Comparison of ENCODE assay signal across 21 cellular contexts in the genomic region with DNA sequence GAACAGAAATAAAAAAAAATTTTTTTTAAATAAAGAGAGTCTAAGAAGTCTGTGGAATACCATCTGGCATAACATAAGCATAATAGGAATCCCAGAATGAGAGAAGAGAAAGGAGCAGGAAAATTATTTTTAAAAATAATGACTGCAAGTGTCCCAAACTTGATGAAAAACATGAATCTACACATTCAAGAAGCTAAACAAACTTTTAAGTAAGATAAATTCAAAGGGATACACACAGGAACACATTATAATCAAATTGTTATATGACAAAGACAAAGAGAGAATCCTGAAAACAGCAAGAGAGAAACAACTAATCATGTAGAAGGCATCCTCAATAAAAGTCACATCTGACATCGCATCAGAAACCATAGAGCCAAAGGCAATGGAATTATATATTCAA. TPM values are rescaled to one million over a fixed set of nuclear protein-coding genes. Genes with fewer than 3 reads are reported as not detected.
DNase-seq lines count a peak whose midpoint lies in the region; ATAC-seq and TF ChIP-seq lines count a peak whose summit lies in the region.
"Had no signal": no experiment of that assay in that cellular context is flagged by ENCODE, and none has a peak within 500 bp of the region (broad histone marks: within the 10 kb centered on the region; RNA-seq: fewer than 3 reads in every experiment).

No MANE protein-coding gene starts in this region.

- H3K4me3 Mint-ChIP-seq in WTC11 = no peak overlapping the region
- no peak overlapping the region for H3K4me3 Mint-ChIP-seq in activated T-helper 2 cell treated with anti-CD3 and anti-CD28 coated beads, Interferon-gamma antibody, Interleukin-2, Interleukin-4, amounts not matched to agents 10 μg/mL and 5 μg/mL and 100 μg/mL, durations not matched to agents 14 hours and 24 hours and 36 hours (ENCODE audit: low read depth)

- H3K9me3 ChIP-seq in HEK293 (ENCODE audit: control insufficient read depth, insufficient read depth, low read depth, low read length) (no peaks in the 10 kb centered on the region), PC-3 (ENCODE audit: low read length) (no peaks in the 10 kb centered on the region), tibial artery (no peaks in the 10 kb centered on the region)

- ATAC-seq in PC-3 (no peak), WTC11 (no peak), Right ventricle myocardium inferior (no peak)
- ATAC-seq: HepG2 had no signal

- H3K36me3 ChIP-seq in HEK293 (ENCODE audit: control insufficient read depth in 2 of 2, insufficient read depth in 1 of 2, low read length in 2 of 2) (no peaks in the 10 kb centered on the region), PC-3 (ENCODE audit: low read depth, low read length) (no peaks in the 10 kb centered on the region), tibial artery (no peaks in the 10 kb centered on the region)

- no peak overlapping the region for H3K27ac ChIP-seq in HEK293 (ENCODE audit: extremely low read depth, low read depth, low read length)
- H3K27ac ChIP-seq in PC-3 (ENCODE audit: low read length) = 0 out of 2 replicates have a peak overlapping the region, but pooled peaks have one; percentile 53
- H3K27ac ChIP-seq in tibial artery = peak overlapping the region; percentile 23 to 84

- H3K27me3 Mint-ChIP-seq in WTC11 (ENCODE audit: low read depth) = no peaks in the 10 kb centered on the region
- no peaks in the 10 kb centered on the region for H3K27me3 Mint-ChIP-seq in activated T-helper 2 cell treated with anti-CD3 and anti-CD28 coated beads, Interferon-gamma antibody, Interleukin-2, Interleukin-4, amounts not matched to agents 10 μg/mL and 5 μg/mL and 100 μg/mL, durations not matched to agents 14 hours and 24 hours and 36 hours (ENCODE audit: low read depth)
- H3K27me3 Mint-ChIP-seq: B cell; CD4-positive, CD25-positive, alpha-beta regulatory T cell; CD8-positive, alpha-beta memory T cell; IgD-negative memory B cell had no signal

- no peak overlapping the region for H3K4me2 ChIP-seq in PC-3 (ENCODE audit: low read length)

- H3K27ac Mint-ChIP-seq in WTC11 = peak overlapping the region; percentile 61
- H3K27ac Mint-ChIP-seq in activated T-helper 2 cell treated with anti-CD3 and anti-CD28 coated beads, Interferon-gamma antibody, Interleukin-2, Interleukin-4, amounts not matched to agents 10 μg/mL and 5 μg/mL and 100 μg/mL, durations not matched to agents 14 hours and 24 hours and 36 hours = no peak overlapping the region

- CTCF ChIA-PET in HEK293 (lab: Yijun Ruan, JAX) (interaction anchor here (0.7 to 2.0 kb wide), 3 partner anchors 10 to 18 kb away, joined by 3 to 5 read pairs (median 4); no protein-coding TSS in a partner anchor), PC-3 (lab: Charles Lee) (no interaction called here), WTC11 (lab: Charles Lee) (interaction anchor here (0.6 to 2.2 kb wide), 3 partner anchors 30 to 113 kb away, joined by 3 to 5 read pairs (median 3); no protein-coding TSS in a partner anchor)

- POLR2A ChIA-PET in HEK293 (lab: Yijun Ruan, JAX) (no interaction called here), PC-3 (lab: Charles Lee; ENCODE audit: unreplicated experiment) (no interaction called here), WTC11 (lab: Charles Lee) (interaction anchor here (0.6 to 0.7 kb wide), 2 partner anchors 9 to 60 kb away, joined by 5 to 6 read pairs; no protein-coding TSS in a partner anchor)

- H3K4me1 Mint-ChIP-seq in WTC11 = peaks cover 43% of the 10 kb centered on the region
- H3K4me1 Mint-ChIP-seq in activated T-helper 2 cell treated with anti-CD3 and anti-CD28 coated beads, Interferon-gamma antibody, Interleukin-2, Interleukin-4, amounts not matched to agents 10 μg/mL and 5 μg/mL and 100 μg/mL, durations not matched to agents 14 hours and 24 hours and 36 hours (ENCODE audit: low read depth) = peaks cover 21% of the 10 kb centered on the region

- DNase-seq in PC-3 (no peak), WTC11 (ENCODE audit: low spot score) (no peak), tibial artery (no peak), Right ventricle myocardium inferior (ENCODE audit: missing footprints) (no peak), CD1c-positive myeloid dendritic cell (ENCODE audit: extremely low spot score) (no peak)
- DNase-seq in activated T-helper 2 cell treated with anti-CD3 and anti-CD28 coated beads, Interferon-gamma antibody, Interleukin-2, Interleukin-4, amounts not matched to agents 10 μg/mL and 5 μg/mL and 100 μg/mL, durations not matched to agents 14 hours and 24 hours and 36 hours (ENCODE audit: low spot score) = no peak
- DNase-seq: CD4-positive, CD25-positive, alpha-beta regulatory T cell; CD8-positive, alpha-beta memory T cell; COR-L47; DMS 273 treated with DMSO at 0.1 percent for 48 hours; DMS53; DND-41; EL; GOT3; H7 had no signal

- H3K9me3 Mint-ChIP-seq in WTC11 = peaks cover 14% of the 10 kb centered on the region
- peaks cover 11% of the 10 kb centered on the region for H3K9me3 Mint-ChIP-seq in activated T-helper 2 cell treated with anti-CD3 and anti-CD28 coated beads, Interferon-gamma antibody, Interleukin-2, Interleukin-4, amounts not matched to agents 10 μg/mL and 5 μg/mL and 100 μg/mL, durations not matched to agents 14 hours and 24 hours and 36 hours
- H3K9me3 Mint-ChIP-seq: IgD-negative memory B cell had no signal

- no peaks in the 10 kb centered on the region for H3K36me3 Mint-ChIP-seq in WTC11
- peaks cover 9% of the 10 kb centered on the region for H3K36me3 Mint-ChIP-seq in activated T-helper 2 cell treated with anti-CD3 and anti-CD28 coated beads, Interferon-gamma antibody, Interleukin-2, Interleukin-4, amounts not matched to agents 10 μg/mL and 5 μg/mL and 100 μg/mL, durations not matched to agents 14 hours and 24 hours and 36 hours (ENCODE audit: low read depth)

- H4K20me1 ChIP-seq in PC-3 (ENCODE audit: low read length) = peaks cover 47% of the 10 kb centered on the region

- no peak overlapping the region for H2AFZ ChIP-seq in PC-3 (ENCODE audit: low read length)

- H3K79me2 ChIP-seq in PC-3 (ENCODE audit: low read length) = peaks cover 100% of the 10 kb centered on the region

- no TSS peak for BruUV-seq in PC-3 (replicated peaks; lab: Mats Ljungman, UMichigan)

- no peaks in the 10 kb centered on the region for H3F3A ChIP-seq in PC-3 (ENCODE audit: low read length, unreplicated experiment)

- intact Hi-C loops in PC-3 (cut with micrococcal nuclease) (no loop called here), tibial artery (cut with DNase I; ENCODE audit: low total_unique reads) (no loop called here), Right ventricle myocardium inferior (cut with DNase I) (no loop called here)
- intact Hi-C loops in activated T-helper 2 cell treated with anti-CD3 and anti-CD28 coated beads, Interferon-gamma antibody, Interleukin-2, Interleukin-4, amounts not matched to agents 10 μg/mL and 5 μg/mL and 100 μg/mL, durations not matched to agents 14 hours and 24 hours and 36 hours (cut with micrococcal nuclease) = no loop called here

- no peak overlapping the region for H3K4me3 ChIP-seq in HEK293 (ENCODE audit: low read depth, low read length)
- no peak overlapping the region for H3K4me3 ChIP-seq in PC-3 (ENCODE audit: low read length)
- no peak overlapping the region for H3K4me3 ChIP-seq in tibial artery
- H3K4me3 ChIP-seq: BLaER1 treated with 17β-estradiol and CSF1 and Interleukin-3, amounts not matched to agents 10 nM and 100 nM; GM12878 had no signal

- H3K4me1 ChIP-seq in HEK293 (ENCODE audit: control insufficient read depth, insufficient read depth, low read length) (peaks cover 18% of the 10 kb centered on the region), PC-3 (ENCODE audit: insufficient read depth, low read length) (peaks cover 40% of the 10 kb centered on the region), tibial artery (peaks cover 8 to 80% (median 30%) of the 10 kb centered on the region in 4 donors)

- TF ChIP-seq CTCF in HEK293 (tag by site-specific recombination; IDR thresholded peaks at IDR 0.05) (no peak), PC-3 (conservative IDR thresholded peaks at IDR 0.05; ENCODE audit: low read depth, low read length) (no peak), WTC11 (IDR thresholded peaks at IDR 0.05) (no peak), tibial artery (IDR thresholded peaks at IDR 0.05) (no peak)

- H3K27me3 ChIP-seq in PC-3 (ENCODE audit: low read length) (no peaks in the 10 kb centered on the region), tibial artery (no peaks in the 10 kb centered on the region)
- H3K27me3 ChIP-seq: BLaER1 treated with 17β-estradiol and CSF1 and Interleukin-3, amounts not matched to agents 10 nM and 100 nM had no signal

- H3K9me2 ChIP-seq in PC-3 (replicated peaks; ENCODE audit: low read length) = no peaks in the 10 kb centered on the region

- H3K9ac ChIP-seq in PC-3 (ENCODE audit: low read length) = no peak overlapping the region

TF ChIP-seq in HEK293, 187 proteins besides CTCF, POLR2A, EP300 and RAD21:
- peak; percentile 55 for TF ChIP-seq ZNF133 (tag by site-specific recombination; IDR thresholded peaks at IDR 0.05)
- TF ChIP-seq ZNF645 (tag by site-specific recombination; IDR thresholded peaks at IDR 0.05) = no peak
- TF ChIP-seq ZNF558 (tag by site-specific recombination; IDR thresholded peaks at IDR 0.05) = peak; percentile 94

TF ChIP-seq in WTC11, 78 proteins besides CTCF, POLR2A, EP300 and RAD21 (continues in another document):
- TF ChIP-seq PRRX2 (CRISPR knock-in tag; IDR thresholded peaks at IDR 0.05) (no peak), NR3C1 (CRISPR knock-in tag; conservative IDR thresholded peaks at IDR 0.05; ENCODE audit: low read depth) (no peak), GABPB1 (CRISPR knock-in tag; IDR thresholded peaks at IDR 0.05) (no peak), RELA (CRISPR knock-in tag; IDR thresholded peaks at IDR 0.05; ENCODE audit: borderline replicate concordance) (no peak), NFE2L1 (CRISPR knock-in tag; IDR thresholded peaks at IDR 0.05) (no peak), FOXK1 (CRISPR knock-in tag; IDR thresholded peaks at IDR 0.05) (no peak)
- TF ChIP-seq, protein P1, sequence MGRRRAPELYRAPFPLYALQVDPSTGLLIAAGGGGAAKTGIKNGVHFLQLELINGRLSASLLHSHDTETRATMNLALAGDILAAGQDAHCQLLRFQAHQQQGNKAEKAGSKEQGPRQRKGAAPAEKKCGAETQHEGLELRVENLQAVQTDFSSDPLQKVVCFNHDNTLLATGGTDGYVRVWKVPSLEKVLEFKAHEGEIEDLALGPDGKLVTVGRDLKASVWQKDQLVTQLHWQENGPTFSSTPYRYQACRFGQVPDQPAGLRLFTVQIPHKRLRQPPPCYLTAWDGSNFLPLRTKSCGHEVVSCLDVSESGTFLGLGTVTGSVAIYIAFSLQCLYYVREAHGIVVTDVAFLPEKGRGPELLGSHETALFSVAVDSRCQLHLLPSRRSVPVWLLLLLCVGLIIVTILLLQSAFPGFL (CRISPR knock-in tag; IDR thresholded peaks at IDR 0.05; ENCODE audit: borderline replicate concordance) = no peak

RNA-seq across cellular contexts. Expression of gene SMURF1, which starts 30.9 kb away (rescaled TPM):
- total RNA-seq in PC-3 (2014; rRNA removed) (30.2 and 32.3 TPM in 2 replicates), WTC11 (2021) (22.1 to 23.2 TPM (median 22.4 TPM) in 3 replicates), Right ventricle myocardium inferior (9.6 TPM)
- total RNA-seq in activated T-helper 2 cell treated with anti-CD3 and anti-CD28 coated beads, Interferon-gamma antibody, Interleukin-2, Interleukin-4, amounts not matched to agents 10 μg/mL and 5 μg/mL and 100 μg/mL, durations not matched to agents 14 hours and 24 hours and 36 hours = 12.4 and 13.5 TPM in 2 replicates
